In the genomic region with DNA sequence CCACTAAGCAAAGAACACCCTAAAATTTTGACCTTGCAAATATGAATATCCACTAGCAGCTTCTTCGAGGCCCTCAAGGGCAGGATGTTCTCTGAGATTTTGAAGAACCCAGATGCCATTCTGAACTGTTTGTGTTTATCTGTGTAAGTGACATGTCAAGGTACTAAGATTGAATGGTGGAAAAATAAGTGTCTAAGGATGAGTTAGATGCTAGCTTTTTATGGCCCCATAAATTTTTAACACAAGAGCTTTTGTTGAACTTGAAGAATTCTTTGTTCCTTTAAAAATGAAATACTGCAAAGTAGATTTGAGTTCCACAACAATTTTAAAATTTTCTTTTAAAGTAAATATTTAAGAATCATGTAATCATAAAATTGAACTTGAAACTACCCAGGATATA, we compare ENCODE assay signal across 29 cellular contexts.
"Had no signal": no experiment of that assay in that cellular context is flagged by ENCODE, and none has a peak within 500 bp of the region (broad histone marks: within the 10 kb centered on the region; RNA-seq: fewer than 3 reads in every experiment).

No MANE protein-coding gene starts in this region.

- H3K4me3 ChIP-seq: ascending aorta, cardiac muscle cell had no signal

- FAIRE-seq: bronchial epithelial cell, TTC549 had no signal

- DNase-seq: activated B cell treated with CpG ODN at 0.5 μM for 24 hours; activated CD4-positive, alpha-beta memory T cell treated with anti-CD3 and anti-CD28 coated beads, Interleukin-2, amount 10 ng/mL, durations not matched to agents 7 days and 5 days; activated CD4-positive, alpha-beta T cell treated with anti-CD3 and anti-CD28 coated beads for 4 hours; activated CD4-positive, alpha-beta T cell treated with anti-CD3 and anti-CD28 coated beads, Interleukin-2, amount 10 ng/mL, durations not matched to agents 24 days and 14 days; activated CD4-positive, alpha-beta T cell treated with anti-CD3 and anti-CD28 coated beads, Interleukin-2, amount 50 U/mL, for 1 hour; activated CD4-positive, alpha-beta T cell treated with anti-CD3 and anti-CD28 coated beads, Interleukin-2, amount 50 U/mL, for 4 hours; activated CD4-positive, CD25-positive, alpha-beta regulatory T cell treated with anti-CD3 and anti-CD28 coated beads, Interleukin-2, amount 50 U/mL, for 72 hours; activated CD8-positive, alpha-beta memory T cell treated with anti-CD3 and anti-CD28 coated beads for 24 hours; activated CD8-positive, alpha-beta memory T cell treated with anti-CD3 and anti-CD28 coated beads, Interleukin-2, amount 10 ng/mL, durations not matched to agents 7 days and 5 days; activated CD8-positive, alpha-beta memory T cell treated with anti-CD3 and anti-CD28 coated beads, Interleukin-2, amount 50 U/mL, for 48 hours; activated CD8-positive, alpha-beta T cell treated with anti-CD3 and anti-CD28 coated beads, Interleukin-2, amount 10 ng/mL, durations not matched to agents 7 days and 5 days; activated effector memory CD4-positive, alpha-beta T cell treated with Interleukin-2 at 50 U/mL for 16 hours; activated gamma-delta T cell; activated naive CD4-positive, alpha-beta T cell treated with anti-CD3 and anti-CD28 coated beads, Interleukin-2, amount 10 ng/mL, durations not matched to agents 7 days and 5 days; activated naive CD4-positive, alpha-beta T cell treated with Interleukin-2 at 50 U/mL for 16 hours; activated naive CD8-positive, alpha-beta T cell treated with anti-CD3 and anti-CD28 coated beads, Interleukin-2, amount 10 ng/mL, durations not matched to agents 7 days and 5 days; activated naive CD8-positive, alpha-beta T cell treated with anti-CD3 and anti-CD28 coated beads, Interleukin-2, amount 50 U/mL, for 24 hours; activated T-cell treated with anti-CD3 and anti-CD28 coated beads, Interleukin-2, amount 50 U/mL, for 24 hours; activated T-cell treated with anti-CD3 and anti-CD28 coated beads, Interleukin-2, amount 50 U/mL, for 48 hours; amygdala; anterior cingulate cortex; caudate nucleus; cerebellar nuclear complex; T-helper 2 cell; T-helper 9 cell had no signal
